1 cellular context compared by ENCODE assay signal in the genomic region with DNA sequence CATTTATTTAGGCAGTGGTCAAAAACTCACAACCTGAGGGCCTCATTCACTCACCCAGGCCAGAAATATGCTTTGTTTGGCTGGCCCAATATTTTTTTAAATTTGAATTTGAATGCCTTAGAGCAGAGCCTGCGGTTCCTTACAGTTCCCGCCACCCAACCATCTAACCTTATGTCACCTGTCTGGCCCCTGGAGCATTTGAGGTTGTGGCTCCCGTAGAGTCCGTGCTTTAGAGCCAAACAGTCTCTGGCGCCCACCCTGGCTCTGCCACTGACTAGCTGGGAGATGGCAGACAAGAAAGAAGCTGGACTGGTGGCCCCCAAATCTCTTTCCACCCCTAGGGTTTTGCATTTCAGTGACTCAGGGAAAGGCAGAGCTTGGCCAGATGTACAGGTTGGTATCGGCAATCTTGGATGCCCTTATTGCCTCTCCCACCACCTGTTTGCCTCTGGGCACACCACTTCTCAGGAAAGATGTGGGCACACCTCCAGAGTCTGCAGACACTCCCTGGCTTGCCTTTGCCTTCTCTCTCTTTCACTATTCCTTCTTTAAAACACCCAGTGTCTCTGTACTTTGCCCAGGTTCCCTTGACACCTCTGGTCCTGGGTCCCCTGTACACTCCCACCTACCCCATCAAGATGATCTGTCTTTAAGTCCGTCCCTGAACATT.
TF ChIP-seq lines count a peak whose summit lies in the region.

No MANE protein-coding gene starts in this region.

TF ChIP-seq in HepG2, 621 proteins besides CTCF, POLR2A, EP300 and RAD21:
- TF ChIP-seq ATF5 (CRISPR knock-in tag; IDR thresholded peaks at IDR 0.05; ENCODE audit: low read depth) = no peak
- TF ChIP-seq ZNF281 (CRISPR knock-in tag; IDR thresholded peaks at IDR 0.05; ENCODE audit: borderline replicate concordance) = no peak
- TF ChIP-seq MIER3 (CRISPR knock-in tag; IDR thresholded peaks at IDR 0.05; ENCODE audit: borderline replicate concordance) = no peak
- TF ChIP-seq ZNF598 (CRISPR knock-in tag; IDR thresholded peaks at IDR 0.05; ENCODE audit: borderline replicate concordance) = no peak
- no peak for TF ChIP-seq JARID2 (CRISPR knock-in tag; IDR thresholded peaks at IDR 0.05; ENCODE audit: insufficient replicate concordance)
